ENCODE assay signal across 8 cellular contexts in the genomic region with DNA sequence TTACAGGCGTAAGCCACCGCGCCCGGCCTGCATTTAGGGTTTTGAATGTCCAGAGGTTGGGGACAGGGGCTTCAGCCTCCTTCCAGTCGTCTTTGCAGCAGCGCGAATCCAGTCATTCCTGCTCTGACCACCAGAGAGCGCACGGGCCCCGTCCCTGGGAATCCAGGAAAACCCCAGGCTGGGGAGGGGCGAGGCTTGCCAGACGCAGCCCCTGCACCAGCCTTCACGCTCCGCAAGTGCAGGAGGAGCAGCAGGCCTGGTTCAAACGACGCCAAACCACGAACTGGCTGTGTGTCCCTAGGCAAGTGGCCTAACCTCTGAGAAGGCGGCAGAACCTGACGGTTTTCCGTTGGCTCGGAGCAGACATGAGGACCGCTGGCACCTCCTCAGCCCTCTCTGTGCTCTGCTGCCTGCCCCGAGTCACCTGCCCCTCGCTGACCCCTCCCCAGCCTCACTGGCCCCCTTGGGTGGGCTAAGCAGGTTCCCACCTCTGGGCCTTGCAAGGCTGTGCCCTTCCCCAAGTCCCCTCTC. TPM values are rescaled to one million over a fixed set of nuclear protein-coding genes. Genes with fewer than 3 reads are reported as not detected.
A peak's percentile ranks its signal among the peaks of the same experiment; 100 is the strongest.
DNase-seq lines count a peak whose midpoint lies in the region; ATAC-seq, FAIRE-seq and TF ChIP-seq lines count a peak whose summit lies in the region.

No MANE protein-coding gene starts in this region.

- H3K9ac ChIP-seq in endothelial cell of umbilical vein (replicated peaks; ENCODE audit: extremely low read depth, insufficient read depth, low read length) = no peak overlapping the region

- ATAC-seq in GM18858 (IDR thresholded peaks at IDR 0.05; ENCODE audit: unreplicated experiment) = no peak

- no peaks in the 10 kb centered on the region for H3K36me3 ChIP-seq in endothelial cell of umbilical vein (ENCODE audit: control insufficient read depth in 2 of 2, extremely low read depth in 1 of 2, insufficient read depth in 2 of 2, low read length in 2 of 2)

- POLR2A ChIA-PET in endothelial cell of umbilical vein (lab: Charles Lee) = no interaction called here

- TF ChIP-seq POLR2A in endothelial cell of umbilical vein (IDR thresholded peaks at IDR 0.05; ENCODE audit: low read depth, low read length) = no peak

- peaks cover 30% of the 10 kb centered on the region for H3K79me2 ChIP-seq in endothelial cell of umbilical vein (ENCODE audit: control insufficient read depth, insufficient read depth, low read length)

- H3K4me1 ChIP-seq in endothelial cell of umbilical vein (ENCODE audit: control insufficient read depth, extremely low read depth, insufficient read depth, low read length) = peaks cover 19% of the 10 kb centered on the region

- CTCF ChIA-PET in endothelial cell of umbilical vein (lab: Charles Lee) = interaction anchor here (1.0 to 3.8 kb wide), 3 partner anchors 67 to 72 kb away, joined by 4 to 49 read pairs (median 7); no protein-coding TSS in a partner anchor

- intact Hi-C loops in endothelial cell of umbilical vein (cut with micrococcal nuclease) = loop anchor here (1.0 kb wide), 1 partner anchor 69 kb away; no protein-coding TSS in a partner anchor

- peak overlapping the region; percentile 95 for H2AFZ ChIP-seq in endothelial cell of umbilical vein (ENCODE audit: low read depth, low read length)

- DNase-seq in C1 segment of cervical spinal cord (lab: John Stamatoyannopoulos, UW) (peak in 12 of 14 donors; percentile 37 to 82 (median 62)), HTR-8/SVneo (ENCODE audit: insufficient read length, low spot score) (peak; percentile 85), NOMO-1 treated with dmso at 0.1 percent for 144 hours (lab: John Stamatoyannopoulos, UW; ENCODE audit: unreplicated experiment) (peak; percentile 57), endothelial cell of umbilical vein (ENCODE audit: low read depth, low spot score) (peak; percentile 83), mucosa of gallbladder (ENCODE audit: low spot score) (peak; percentile 78)
- peak; percentile 90 for DNase-seq in activated CD8-positive, alpha-beta memory T cell treated with anti-CD3 and anti-CD28 coated beads, Interleukin-2, amount 50 U/mL, for 48 hours
- DNase-seq in stimulated activated CD8-positive, alpha-beta memory T cell treated with anti-CD3 and anti-CD28 coated beads, Interleukin-4, amount 100 ng/mL, for 24 hours (ENCODE audit: low read depth) = peak; percentile 70

- no peaks in the 10 kb centered on the region for H4K20me1 ChIP-seq in endothelial cell of umbilical vein (replicated peaks; ENCODE audit: control insufficient read depth, extremely low read depth, insufficient read depth, low read length)

- peak; percentile 78 to 93 for TF ChIP-seq CTCF in endothelial cell of umbilical vein (IDR thresholded peaks at IDR 0.05; ENCODE audit: extremely low read depth in 1 of 2, insufficient read depth in 1 of 2, low read depth in 1 of 2, low read length in 2 of 2)

- H3K27ac ChIP-seq in endothelial cell of umbilical vein (ENCODE audit: insufficient read depth, low read depth, low read length) = no peak overlapping the region

- no TSS peak for BruUV-seq in endothelial cell of umbilical vein (replicated peaks; lab: Mats Ljungman, UMichigan)

- no peak overlapping the region for H3K4me2 ChIP-seq in endothelial cell of umbilical vein (ENCODE audit: insufficient read depth, low read length)

- FAIRE-seq in HTR-8/SVneo (lab: Jason Lieb, UNC) (no peak), endothelial cell of umbilical vein (lab: Jason Lieb, UNC) (peak; percentile 88)

- H3K4me3 ChIP-seq in endothelial cell of umbilical vein (replicated peaks in 1 of 3; ENCODE audit: insufficient read depth in 1 of 3, low read depth in 1 of 3, low read length in 3 of 3) = no peak overlapping the region

- H3K27me3 ChIP-seq in endothelial cell of umbilical vein (ENCODE audit: control insufficient read depth in 2 of 2, insufficient read depth in 2 of 2, low read length in 2 of 2) = no peaks in the 10 kb centered on the region

- H3K9me1 ChIP-seq in endothelial cell of umbilical vein (replicated peaks; ENCODE audit: control insufficient read depth, extremely low read depth, insufficient read depth, low read length) = no peaks in the 10 kb centered on the region

- H3K9me3 ChIP-seq in endothelial cell of umbilical vein (replicated peaks; ENCODE audit: control insufficient read depth, insufficient read depth, low read length) = no peaks in the 10 kb centered on the region

- dilution Hi-C loops in endothelial cell of umbilical vein (cut with MboI; ENCODE audit: extremely low pct_ligation_motif_present, low sequenced_read_pairs) = no loop called here

TF ChIP-seq in endothelial cell of umbilical vein, 7 proteins besides CTCF, POLR2A, EP300 and RAD21:
- TF ChIP-seq FOS (IDR thresholded peaks at IDR 0.05; ENCODE audit: borderline replicate concordance, insufficient read depth, low read length) (no peak), MYC (IDR thresholded peaks at IDR 0.05; ENCODE audit: low read depth, low read length) (no peak), GATA2 (IDR thresholded peaks at IDR 0.05; ENCODE audit: insufficient read depth, insufficient read length, low read depth, low read length) (no peak), JUN (IDR thresholded peaks at IDR 0.05; ENCODE audit: borderline replicate concordance, insufficient read depth, insufficient read length, low read depth) (no peak), EZH2 (IDR thresholded peaks at IDR 0.05; ENCODE audit: borderline replicate concordance, low read depth, low read length, severe bottlenecking) (no peak)
- TF ChIP-seq, protein P1, sequence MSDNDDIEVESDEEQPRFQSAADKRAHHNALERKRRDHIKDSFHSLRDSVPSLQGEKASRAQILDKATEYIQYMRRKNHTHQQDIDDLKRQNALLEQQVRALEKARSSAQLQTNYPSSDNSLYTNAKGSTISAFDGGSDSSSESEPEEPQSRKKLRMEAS (IDR thresholded peaks at IDR 0.05; ENCODE audit: insufficient read depth, insufficient read length) = peak; percentile 36
TF ChIP-seq in endothelial cell of umbilical vein: peak in this region for 1.

RNA-seq across cellular contexts. Expression of a gene that starts 2.0 kb away (rescaled TPM):
- total RNA-seq in endothelial cell of umbilical vein (58.4 and 61.3 TPM in 2 replicates), mucosa of gallbladder (34.8 TPM)
- polyA plus RNA-seq in endothelial cell of umbilical vein = 19.2 and 20.5 TPM in 2 replicates
- 18.8 and 27.0 TPM in 2 replicates for polyA plus RNA-seq in endothelial cell of umbilical vein (2011; cell fraction: cytosol; rRNA removed)
- 20.9 and 24.6 TPM in 2 replicates for polyA plus RNA-seq in endothelial cell of umbilical vein (2011; cell fraction: nucleus; rRNA removed)
- polyA plus RNA-seq in endothelial cell of umbilical vein (2012) = 35.7 and 49.8 TPM in 2 replicates
- 6.4 and 7.9 TPM in 2 replicates for polyA minus RNA-seq in endothelial cell of umbilical vein
- polyA minus RNA-seq in endothelial cell of umbilical vein (2011; cell fraction: cytosol; rRNA and poly(A)+ RNA removed) = 23.1 TPM
- polyA minus RNA-seq in endothelial cell of umbilical vein (2011; cell fraction: nucleus; rRNA and poly(A)+ RNA removed) = 7.1 and 16.3 TPM in 2 replicates

RNA-seq across cellular contexts. Expression of a gene that starts 11.2 kb away (rescaled TPM):
- total RNA-seq in endothelial cell of umbilical vein (19.9 and 30.3 TPM in 2 replicates), mucosa of gallbladder (39.1 TPM)
- polyA plus RNA-seq in endothelial cell of umbilical vein = 45.2 and 70.7 TPM in 2 replicates
- polyA plus RNA-seq in endothelial cell of umbilical vein (2011; cell fraction: cytosol; rRNA removed) = 23.1 and 28.2 TPM in 2 replicates
- 43.7 and 57.4 TPM in 2 replicates for polyA plus RNA-seq in endothelial cell of umbilical vein (2011; cell fraction: nucleus; rRNA removed)
- 27.8 and 50.7 TPM in 2 replicates for polyA plus RNA-seq in endothelial cell of umbilical vein (2012)
- polyA minus RNA-seq in endothelial cell of umbilical vein = 14.0 and 17.2 TPM in 2 replicates
- polyA minus RNA-seq in endothelial cell of umbilical vein (2011; cell fraction: cytosol; rRNA and poly(A)+ RNA removed) = 102 TPM
- polyA minus RNA-seq in endothelial cell of umbilical vein (2011; cell fraction: nucleus; rRNA and poly(A)+ RNA removed) = 5.0 and 10.4 TPM in 2 replicates

RNA-seq across cellular contexts. Expression of a gene that starts 25.3 kb away (rescaled TPM):
- total RNA-seq in endothelial cell of umbilical vein = not detected in 2 replicates
- 0.06 and 0.07 TPM in 2 replicates for polyA plus RNA-seq in endothelial cell of umbilical vein
- polyA plus RNA-seq in endothelial cell of umbilical vein (2011; cell fraction: cytosol; rRNA removed) = not detected in 2 replicates
- 0.16 TPM in 1 of 2 replicates, not detected in the other for polyA plus RNA-seq in endothelial cell of umbilical vein (2011; cell fraction: nucleus; rRNA removed)
- not detected in 2 replicates for polyA plus RNA-seq in endothelial cell of umbilical vein (2012)
- not detected in 2 replicates for polyA minus RNA-seq in endothelial cell of umbilical vein
- polyA minus RNA-seq in endothelial cell of umbilical vein (2011; cell fraction: cytosol; rRNA and poly(A)+ RNA removed) = not detected
- not detected in 2 replicates for polyA minus RNA-seq in endothelial cell of umbilical vein (2011; cell fraction: nucleus; rRNA and poly(A)+ RNA removed)
- total RNA-seq in mucosa of gallbladder = 0.17 TPM

RNA-seq across cellular contexts. Expression of a gene that starts 30.3 kb away (rescaled TPM):
- total RNA-seq in endothelial cell of umbilical vein = not detected in 2 replicates
- polyA plus RNA-seq in endothelial cell of umbilical vein = not detected in 2 replicates
- polyA plus RNA-seq in endothelial cell of umbilical vein (2011; cell fraction: cytosol; rRNA removed) = not detected in 2 replicates
- not detected in 2 replicates for polyA plus RNA-seq in endothelial cell of umbilical vein (2011; cell fraction: nucleus; rRNA removed)
- not detected in 2 replicates for polyA plus RNA-seq in endothelial cell of umbilical vein (2012)
- not detected in 2 replicates for polyA minus RNA-seq in endothelial cell of umbilical vein
- polyA minus RNA-seq in endothelial cell of umbilical vein (2011; cell fraction: cytosol; rRNA and poly(A)+ RNA removed) = not detected
- polyA minus RNA-seq in endothelial cell of umbilical vein (2011; cell fraction: nucleus; rRNA and poly(A)+ RNA removed) = not detected in 2 replicates
- not detected for total RNA-seq in mucosa of gallbladder

RNA-seq across cellular contexts. Expression of a gene that starts 31.6 kb away (rescaled TPM):
- total RNA-seq in endothelial cell of umbilical vein (46.7 and 50.6 TPM in 2 replicates), mucosa of gallbladder (56.0 TPM)
- 38.9 and 50.8 TPM in 2 replicates for polyA plus RNA-seq in endothelial cell of umbilical vein
- 14.6 and 23.5 TPM in 2 replicates for polyA plus RNA-seq in endothelial cell of umbilical vein (2011; cell fraction: cytosol; rRNA removed)
- polyA plus RNA-seq in endothelial cell of umbilical vein (2011; cell fraction: nucleus; rRNA removed) = 92.7 and 128 TPM in 2 replicates
- 45.1 and 59.0 TPM in 2 replicates for polyA plus RNA-seq in endothelial cell of umbilical vein (2012)
- 39.6 and 56.0 TPM in 2 replicates for polyA minus RNA-seq in endothelial cell of umbilical vein
- 72.6 TPM for polyA minus RNA-seq in endothelial cell of umbilical vein (2011; cell fraction: cytosol; rRNA and poly(A)+ RNA removed)
- 19.3 and 29.1 TPM in 2 replicates for polyA minus RNA-seq in endothelial cell of umbilical vein (2011; cell fraction: nucleus; rRNA and poly(A)+ RNA removed)
